ENCODE assay signal across 1 cellular context in genomic region chr21:35106246-35106835, GRCh38.
A peak's percentile ranks its signal among the peaks of the same experiment; 100 is the strongest.
TF ChIP-seq lines count a peak whose summit lies in the region.

No MANE protein-coding gene starts in this region.

TF ChIP-seq in K562, 482 proteins besides CTCF, POLR2A, EP300 and RAD21 (continued from another document and continues in another):
- peak in 1 of 2 experiments; percentile 8; a peak in 1 of 4 replicates for TF ChIP-seq NRF1 (conservative IDR thresholded peaks at IDR 0.05 in 1 of 2, IDR thresholded peaks at IDR 0.05 in 1 of 2)
- TF ChIP-seq GATA2 (CRISPR knock-in tag; IDR thresholded peaks at IDR 0.05), result peak; percentile 89
- no peak for TF ChIP-seq PBX2 (CRISPR knock-in tag; IDR thresholded peaks at IDR 0.05; ENCODE audit: low read depth)
- TF ChIP-seq PBX2 (tag; conservative IDR thresholded peaks at IDR 0.05; ENCODE audit: low read depth), result peak; percentile 94
- peak; percentile 54 for TF ChIP-seq POLR2G (IDR thresholded peaks at IDR 0.05; ENCODE audit: low read depth, low read length)
- TF ChIP-seq HMBOX1 (IDR thresholded peaks at IDR 0.05), result peak; percentile 64
- TF ChIP-seq, protein P1, sequence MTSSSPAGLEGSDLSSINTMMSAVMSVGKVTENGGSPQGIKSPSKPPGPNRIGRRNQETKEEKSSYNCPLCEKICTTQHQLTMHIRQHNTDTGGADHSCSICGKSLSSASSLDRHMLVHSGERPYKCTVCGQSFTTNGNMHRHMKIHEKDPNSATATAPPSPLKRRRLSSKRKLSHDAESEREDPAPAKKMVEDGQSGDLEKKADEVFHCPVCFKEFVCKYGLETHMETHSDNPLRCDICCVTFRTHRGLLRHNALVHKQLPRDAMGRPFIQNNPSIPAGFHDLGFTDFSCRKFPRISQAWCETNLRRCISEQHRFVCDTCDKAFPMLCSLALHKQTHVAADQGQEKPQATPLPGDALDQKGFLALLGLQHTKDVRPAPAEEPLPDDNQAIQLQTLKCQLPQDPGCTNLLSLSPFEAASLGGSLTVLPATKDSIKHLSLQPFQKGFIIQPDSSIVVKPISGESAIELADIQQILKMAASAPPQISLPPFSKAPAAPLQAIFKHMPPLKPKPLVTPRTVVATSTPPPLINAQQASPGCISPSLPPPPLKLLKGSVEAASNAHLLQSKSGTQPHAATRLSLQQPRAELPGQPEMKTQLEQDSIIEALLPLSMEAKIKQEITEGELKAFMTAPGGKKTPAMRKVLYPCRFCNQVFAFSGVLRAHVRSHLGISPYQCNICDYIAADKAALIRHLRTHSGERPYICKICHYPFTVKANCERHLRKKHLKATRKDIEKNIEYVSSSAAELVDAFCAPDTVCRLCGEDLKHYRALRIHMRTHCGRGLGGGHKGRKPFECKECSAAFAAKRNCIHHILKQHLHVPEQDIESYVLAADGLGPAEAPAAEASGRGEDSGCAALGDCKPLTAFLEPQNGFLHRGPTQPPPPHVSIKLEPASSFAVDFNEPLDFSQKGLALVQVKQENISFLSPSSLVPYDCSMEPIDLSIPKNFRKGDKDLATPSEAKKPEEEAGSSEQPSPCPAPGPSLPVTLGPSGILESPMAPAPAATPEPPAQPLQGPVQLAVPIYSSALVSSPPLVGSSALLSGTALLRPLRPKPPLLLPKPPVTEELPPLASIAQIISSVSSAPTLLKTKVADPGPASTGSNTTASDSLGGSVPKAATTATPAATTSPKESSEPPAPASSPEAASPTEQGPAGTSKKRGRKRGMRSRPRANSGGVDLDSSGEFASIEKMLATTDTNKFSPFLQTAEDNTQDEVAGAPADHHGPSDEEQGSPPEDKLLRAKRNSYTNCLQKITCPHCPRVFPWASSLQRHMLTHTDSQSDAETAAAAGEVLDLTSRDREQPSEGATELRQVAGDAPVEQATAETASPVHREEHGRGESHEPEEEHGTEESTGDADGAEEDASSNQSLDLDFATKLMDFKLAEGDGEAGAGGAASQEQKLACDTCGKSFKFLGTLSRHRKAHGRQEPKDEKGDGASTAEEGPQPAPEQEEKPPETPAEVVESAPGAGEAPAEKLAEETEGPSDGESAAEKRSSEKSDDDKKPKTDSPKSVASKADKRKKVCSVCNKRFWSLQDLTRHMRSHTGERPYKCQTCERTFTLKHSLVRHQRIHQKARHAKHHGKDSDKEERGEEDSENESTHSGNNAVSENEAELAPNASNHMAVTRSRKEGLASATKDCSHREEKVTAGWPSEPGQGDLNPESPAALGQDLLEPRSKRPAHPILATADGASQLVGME (CRISPR knock-in tag; IDR thresholded peaks at IDR 0.05), result 0 out of 2 replicates have a peak, but pooled peaks have one; percentile 45
- peak; percentile 98 for TF ChIP-seq DPF2 (IDR thresholded peaks at IDR 0.05)
- no peak for TF ChIP-seq FOXA1 (IDR thresholded peaks at IDR 0.05; ENCODE audit: borderline replicate concordance)
- peak; percentile 99 for TF ChIP-seq BHLHE40 (IDR thresholded peaks at IDR 0.05; ENCODE audit: low read length)
- peak; percentile 71 for TF ChIP-seq ETV5 (CRISPR knock-in tag; IDR thresholded peaks at IDR 0.05; ENCODE audit: low read depth)
- peak; percentile 46 for TF ChIP-seq ZFX (CRISPR knock-in tag; IDR thresholded peaks at IDR 0.05)
- peak; percentile 71 for TF ChIP-seq FOSL1 (tag; conservative IDR thresholded peaks at IDR 0.05)
- TF ChIP-seq PKNOX1 (IDR thresholded peaks at IDR 0.05), result peak; percentile 95
- TF ChIP-seq FOXK2 (conservative IDR thresholded peaks at IDR 0.05 in 1 of 2, IDR thresholded peaks at IDR 0.05 in 1 of 2; ENCODE audit: low read depth in 2 of 2), result peak; percentile 95 to 96
- TF ChIP-seq PHB2 (IDR thresholded peaks at IDR 0.05; ENCODE audit: low read depth), result 0 out of 2 replicates have a peak, but pooled peaks have one; percentile 61
- no peak for TF ChIP-seq CREBBP (IDR thresholded peaks at IDR 0.05; ENCODE audit: low read depth, low read length)
- TF ChIP-seq PML (IDR thresholded peaks at IDR 0.05; ENCODE audit: low read length), result peak; percentile 94
- TF ChIP-seq, protein P2, sequence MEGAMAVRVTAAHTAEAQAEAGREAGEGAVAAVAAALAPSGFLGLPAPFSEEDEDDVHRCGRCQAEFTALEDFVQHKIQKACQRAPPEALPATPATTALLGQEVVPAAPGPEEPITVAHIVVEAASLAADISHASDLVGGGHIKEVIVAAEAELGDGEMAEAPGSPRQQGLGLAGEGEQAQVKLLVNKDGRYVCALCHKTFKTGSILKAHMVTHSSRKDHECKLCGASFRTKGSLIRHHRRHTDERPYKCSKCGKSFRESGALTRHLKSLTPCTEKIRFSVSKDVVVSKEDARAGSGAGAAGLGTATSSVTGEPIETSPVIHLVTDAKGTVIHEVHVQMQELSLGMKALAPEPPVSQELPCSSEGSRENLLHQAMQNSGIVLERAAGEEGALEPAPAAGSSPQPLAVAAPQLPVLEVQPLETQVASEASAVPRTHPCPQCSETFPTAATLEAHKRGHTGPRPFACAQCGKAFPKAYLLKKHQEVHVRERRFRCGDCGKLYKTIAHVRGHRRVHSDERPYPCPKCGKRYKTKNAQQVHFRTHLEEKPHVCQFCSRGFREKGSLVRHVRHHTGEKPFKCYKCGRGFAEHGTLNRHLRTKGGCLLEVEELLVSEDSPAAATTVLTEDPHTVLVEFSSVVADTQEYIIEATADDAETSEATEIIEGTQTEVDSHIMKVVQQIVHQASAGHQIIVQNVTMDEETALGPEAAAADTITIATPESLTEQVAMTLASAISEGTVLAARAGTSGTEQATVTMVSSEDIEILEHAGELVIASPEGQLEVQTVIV (CRISPR knock-in tag; IDR thresholded peaks at IDR 0.05; ENCODE audit: borderline replicate concordance), result no peak
- TF ChIP-seq POLR2AphosphoS5 (IDR thresholded peaks at IDR 0.05; ENCODE audit: control insufficient read depth, insufficient read depth, low read depth, low read length), result peak; percentile 82; the same call in 1 of the 2 replicates
- peak; percentile 62; the same call in 1 of the 2 replicates for TF ChIP-seq CREB1 (IDR thresholded peaks at IDR 0.05)
- TF ChIP-seq CREB1 (CRISPR knock-in tag; IDR thresholded peaks at IDR 0.05), result peak; percentile 69; the same call in 1 of the 2 replicates
- TF ChIP-seq MYNN (IDR thresholded peaks at IDR 0.05), result peak; percentile 92
- no peak for TF ChIP-seq MYNN (CRISPR knock-in tag; IDR thresholded peaks at IDR 0.05)
- peak; percentile 97 for TF ChIP-seq SMARCA4 (IDR thresholded peaks at IDR 0.05)
- TF ChIP-seq ARID1B (IDR thresholded peaks at IDR 0.05), result peak; percentile 98
- peak; percentile 89 for TF ChIP-seq EP400 (IDR thresholded peaks at IDR 0.05)
- TF ChIP-seq ZNF224 (CRISPR knock-in tag; IDR thresholded peaks at IDR 0.05), result no peak
- TF ChIP-seq, protein P3, sequence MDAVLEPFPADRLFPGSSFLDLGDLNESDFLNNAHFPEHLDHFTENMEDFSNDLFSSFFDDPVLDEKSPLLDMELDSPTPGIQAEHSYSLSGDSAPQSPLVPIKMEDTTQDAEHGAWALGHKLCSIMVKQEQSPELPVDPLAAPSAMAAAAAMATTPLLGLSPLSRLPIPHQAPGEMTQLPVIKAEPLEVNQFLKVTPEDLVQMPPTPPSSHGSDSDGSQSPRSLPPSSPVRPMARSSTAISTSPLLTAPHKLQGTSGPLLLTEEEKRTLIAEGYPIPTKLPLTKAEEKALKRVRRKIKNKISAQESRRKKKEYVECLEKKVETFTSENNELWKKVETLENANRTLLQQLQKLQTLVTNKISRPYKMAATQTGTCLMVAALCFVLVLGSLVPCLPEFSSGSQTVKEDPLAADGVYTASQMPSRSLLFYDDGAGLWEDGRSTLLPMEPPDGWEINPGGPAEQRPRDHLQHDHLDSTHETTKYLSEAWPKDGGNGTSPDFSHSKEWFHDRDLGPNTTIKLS (IDR thresholded peaks at IDR 0.05; ENCODE audit: borderline replicate concordance, low read depth), result peak; percentile 75; the same call in 1 of the 2 replicates
- TF ChIP-seq TAF9B (IDR thresholded peaks at IDR 0.05; ENCODE audit: partially characterized antibody), result peak; percentile 83
- TF ChIP-seq TAL1 (IDR thresholded peaks at IDR 0.05), result peak; percentile 92
- TF ChIP-seq MECOM (CRISPR knock-in tag; IDR thresholded peaks at IDR 0.05), result 0 out of 2 replicates have a peak, but pooled peaks have one; percentile 43
- TF ChIP-seq MTA3 (IDR thresholded peaks at IDR 0.05; ENCODE audit: borderline replicate concordance), result peak; percentile 90
- TF ChIP-seq CCNT2 (IDR thresholded peaks at IDR 0.05; ENCODE audit: borderline replicate concordance, extremely low read depth, insufficient read length, low read depth, low read length), result peak; percentile 68
- TF ChIP-seq NR0B1 (IDR thresholded peaks at IDR 0.05; ENCODE audit: partially characterized antibody), result no peak
- peak; percentile 100 for TF ChIP-seq SOX6 (IDR thresholded peaks at IDR 0.05)
- TF ChIP-seq, protein P4, sequence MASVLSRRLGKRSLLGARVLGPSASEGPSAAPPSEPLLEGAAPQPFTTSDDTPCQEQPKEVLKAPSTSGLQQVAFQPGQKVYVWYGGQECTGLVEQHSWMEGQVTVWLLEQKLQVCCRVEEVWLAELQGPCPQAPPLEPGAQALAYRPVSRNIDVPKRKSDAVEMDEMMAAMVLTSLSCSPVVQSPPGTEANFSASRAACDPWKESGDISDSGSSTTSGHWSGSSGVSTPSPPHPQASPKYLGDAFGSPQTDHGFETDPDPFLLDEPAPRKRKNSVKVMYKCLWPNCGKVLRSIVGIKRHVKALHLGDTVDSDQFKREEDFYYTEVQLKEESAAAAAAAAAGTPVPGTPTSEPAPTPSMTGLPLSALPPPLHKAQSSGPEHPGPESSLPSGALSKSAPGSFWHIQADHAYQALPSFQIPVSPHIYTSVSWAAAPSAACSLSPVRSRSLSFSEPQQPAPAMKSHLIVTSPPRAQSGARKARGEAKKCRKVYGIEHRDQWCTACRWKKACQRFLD (CRISPR knock-in tag; IDR thresholded peaks at IDR 0.05), result peak; percentile 93
- 0 out of 2 replicates have a peak, but pooled peaks have one; percentile 14 for TF ChIP-seq FOXP4 (CRISPR knock-in tag; IDR thresholded peaks at IDR 0.05; ENCODE audit: borderline replicate concordance)
- TF ChIP-seq ZNF584 (CRISPR knock-in tag; IDR thresholded peaks at IDR 0.05; ENCODE audit: low read depth), result peak; percentile 58; the same call in 1 of the 2 replicates
- TF ChIP-seq ZNF282 (CRISPR knock-in tag; IDR thresholded peaks at IDR 0.05), result no peak
